8 cellular contexts compared by ENCODE assay signal in the genomic region with DNA sequence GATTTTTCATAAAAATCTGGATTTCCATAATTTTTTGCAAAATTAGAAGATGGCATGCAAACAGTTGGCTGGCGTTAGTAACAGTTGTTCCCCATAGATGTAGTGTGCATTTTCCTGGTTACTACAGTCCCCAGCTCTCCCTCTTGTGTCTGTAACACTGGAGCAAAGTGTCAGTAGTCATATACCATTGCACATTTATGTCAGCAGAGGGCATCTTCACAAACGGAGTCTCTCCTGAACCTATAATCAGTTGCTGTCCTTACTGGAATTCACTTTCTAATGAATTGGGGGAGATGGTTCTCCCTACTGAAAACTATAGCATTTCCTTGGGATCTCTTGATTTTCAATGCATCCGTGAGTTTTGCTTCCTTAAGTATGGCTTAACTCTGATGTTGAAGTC. TPM values are rescaled to one million over a fixed set of nuclear protein-coding genes. Genes with fewer than 3 reads are reported as not detected.
DNase-seq lines count a peak whose midpoint lies in the region; ATAC-seq and TF ChIP-seq lines count a peak whose summit lies in the region.

No MANE protein-coding gene starts in this region.

- H3K4me2 ChIP-seq in Karpas-422 (ENCODE audit: low read depth, low read length, poor library complexity, severe bottlenecking), result no peak overlapping the region

- H3K4me1 Mint-ChIP-seq in naive thymus-derived CD8-positive, alpha-beta T cell, result peaks cover 0 to 2% (median 0%) of the 10 kb centered on the region in 4 donors

- H3K27ac Mint-ChIP-seq in naive thymus-derived CD8-positive, alpha-beta T cell, result no peak overlapping the region

- H3K9ac ChIP-seq in Karpas-422 (ENCODE audit: low read length) (no peak overlapping the region), colonic mucosa (ENCODE audit: low read depth in 2 of 2, low read length in 2 of 2) (no peak overlapping the region)

- no peak overlapping the region for H2AFZ ChIP-seq in Karpas-422 (ENCODE audit: low read length)

- no peaks in the 10 kb centered on the region for H3K9me3 Mint-ChIP-seq in naive thymus-derived CD8-positive, alpha-beta T cell

- no peaks in the 10 kb centered on the region for H3K27me3 Mint-ChIP-seq in naive thymus-derived CD8-positive, alpha-beta T cell

- no peaks in the 10 kb centered on the region for H3K4me1 ChIP-seq in Karpas-422 (ENCODE audit: low read length)
- H3K4me1 ChIP-seq in colonic mucosa, result no peaks in the 10 kb centered on the region

- POLR2A ChIA-PET in naive thymus-derived CD8-positive, alpha-beta T cell (lab: Charles Lee), result no interaction called here

- no peaks in the 10 kb centered on the region for H3K27me3 ChIP-seq in Karpas-422 (ENCODE audit: low read length)
- no peaks in the 10 kb centered on the region for H3K27me3 ChIP-seq in colonic mucosa

- no peaks in the 10 kb centered on the region for H3K36me3 ChIP-seq in Karpas-422 (ENCODE audit: insufficient read depth, low read length)
- H3K36me3 ChIP-seq in colonic mucosa, result no peaks in the 10 kb centered on the region

- H3K4me3 Mint-ChIP-seq in naive thymus-derived CD8-positive, alpha-beta T cell, result no peak overlapping the region

- H4K20me1 ChIP-seq in Karpas-422 (ENCODE audit: insufficient read depth, low read depth, low read length), result no peaks in the 10 kb centered on the region

- H3K9me3 ChIP-seq in Karpas-422 (ENCODE audit: low read length), result no peaks in the 10 kb centered on the region
- H3K9me3 ChIP-seq in colonic mucosa, result no peaks in the 10 kb centered on the region

- H3K79me2 ChIP-seq in Karpas-422 (ENCODE audit: low read length), result no peaks in the 10 kb centered on the region

- ATAC-seq in GM18508 (IDR thresholded peaks at IDR 0.05; ENCODE audit: insufficient read depth, unreplicated experiment) (peak; percentile 50), HG03045 (IDR thresholded peaks at IDR 0.05; ENCODE audit: unreplicated experiment) (no peak), GM19023 (IDR thresholded peaks at IDR 0.05; ENCODE audit: unreplicated experiment) (no peak), HG02870 (IDR thresholded peaks at IDR 0.05; ENCODE audit: unreplicated experiment) (no peak)
- peak; percentile 49 to 57 for ATAC-seq in naive thymus-derived CD8-positive, alpha-beta T cell

- no peaks in the 10 kb centered on the region for H3K36me3 Mint-ChIP-seq in naive thymus-derived CD8-positive, alpha-beta T cell

- TF ChIP-seq CTCF in colonic mucosa (IDR thresholded peaks at IDR 0.05), result peak; percentile 40

- H3K27ac ChIP-seq in Karpas-422 (ENCODE audit: low read length) (no peak overlapping the region), colonic mucosa (no peak overlapping the region)

- H3K4me3 ChIP-seq in Karpas-422 (ENCODE audit: low read length) (no peak overlapping the region), colonic mucosa (no peak overlapping the region)

- intact Hi-C loops in colonic mucosa (cut with DNase I), result no loop called here

- no peaks in the 10 kb centered on the region for H3K9me2 ChIP-seq in Karpas-422 (replicated peaks; ENCODE audit: insufficient read depth, low read length)

- DNase-seq in Ammon's horn (ENCODE audit: low spot score) (peak; percentile 72), Karpas-422 (peak; percentile 56), colonic mucosa (peak; percentile 23)
- DNase-seq in naive thymus-derived CD8-positive, alpha-beta T cell, result peak in 4 of 10 donors; percentile 5 to 31 (median 22)

RNA-seq across cellular contexts. Expression of gene DMAC1, which starts 44.7 kb away (rescaled TPM):
- total RNA-seq in Karpas-422 (2014; rRNA removed; shearing (Covaris generic); ENCODE audit: low replicate concordance), result 28.7 and 50.7 TPM in 2 replicates
- 10 to 100 TPM; 62.3 to 98.8 TPM for total RNA-seq in colonic mucosa
- 10 to 100 TPM; 34.7 to 35.7 TPM for total RNA-seq in naive thymus-derived CD8-positive, alpha-beta T cell
- polyA plus RNA-seq in naive thymus-derived CD8-positive, alpha-beta T cell, result 10 to 100 TPM; 52.8 to 69.9 (median 60.8) TPM

Comparison
In these comparisons a context has a peak if more than half of its experiments do, and no peak if none do; other contexts are left out.
1. ATAC-seq: peak in GM18508 (single experiment) and naive thymus-derived CD8-positive, alpha-beta T cell (2 of 2); none in HG03045 (single experiment), GM19023 (single experiment) and HG02870 (single experiment).